19 cellular contexts compared by ENCODE assay signal in genomic region chr3:141123677-141124410, GRCh38.
"Had no signal": no experiment of that assay in that cellular context is flagged by ENCODE, and none has a peak within 500 bp of the region (broad histone marks: within the 10 kb centered on the region; RNA-seq: fewer than 3 reads in every experiment).

No MANE protein-coding gene starts in this region.

- DNase-seq: activated CD4-positive, alpha-beta memory T cell treated with anti-CD3 and anti-CD28 coated beads for 36 hours; activated CD4-positive, alpha-beta T cell treated with anti-CD3 and anti-CD28 coated beads for 36 hours; activated naive CD8-positive, alpha-beta T cell treated with anti-CD3 and anti-CD28 coated beads for 36 hours; activated T-cell treated with anti-CD3 and anti-CD28 coated beads for 4 hours; amniotic stem cell; colonic mucosa; left colon; mammary epithelial cell; ovary; retina; SK-N-SH had no signal

- ATAC-seq: activated CD4-positive, alpha-beta T cell treated with anti-CD3 and anti-CD28 coated beads for 36 hours; left colon; WTC11 had no signal

- H3K4me3 Mint-ChIP-seq: activated CD4-positive, alpha-beta memory T cell treated with anti-CD3 and anti-CD28 coated beads for 36 hours; activated CD4-positive, alpha-beta T cell treated with anti-CD3 and anti-CD28 coated beads for 36 hours; activated naive CD8-positive, alpha-beta T cell treated with anti-CD3 and anti-CD28 coated beads for 36 hours; activated T-helper 1 cell treated with anti-CD3 and anti-CD28 coated beads, Interleukin-12 subunit alpha, Interleukin-12 subunit beta, Interleukin-2, Interleukin-4 antibody, amounts not matched to agents 30 ng/mL and 10 ng/mL and 1 ng/mL, durations not matched to agents 14 hours and 24 hours and 36 hours; central memory CD8-positive, alpha-beta T cell; stimulated activated naive CD8-positive, alpha-beta T cell treated with anti-CD3 and anti-CD28 coated beads, Interleukin-15, Interleukin-2, amounts not matched to agents 100 ng/mL and 50 ng/mL, for 24 hours; T-helper 2 cell treated with Interferon-gamma antibody and Interleukin-4, amounts not matched to agents 5 μg/mL and 100 μg/mL, for 36 hours; WTC11 had no signal

- H3K27ac Mint-ChIP-seq: activated CD4-positive, alpha-beta memory T cell treated with anti-CD3 and anti-CD28 coated beads for 36 hours; activated CD4-positive, alpha-beta T cell treated with anti-CD3 and anti-CD28 coated beads for 36 hours; activated naive CD8-positive, alpha-beta T cell treated with anti-CD3 and anti-CD28 coated beads for 36 hours; activated T-helper 1 cell treated with anti-CD3 and anti-CD28 coated beads, Interleukin-12 subunit alpha, Interleukin-12 subunit beta, Interleukin-2, Interleukin-4 antibody, amounts not matched to agents 30 ng/mL and 10 ng/mL and 1 ng/mL, durations not matched to agents 14 hours and 24 hours and 36 hours; stimulated activated naive CD8-positive, alpha-beta T cell treated with anti-CD3 and anti-CD28 coated beads, Interleukin-15, Interleukin-2, amounts not matched to agents 100 ng/mL and 50 ng/mL, for 24 hours; T-helper 2 cell treated with Interferon-gamma antibody and Interleukin-4, amounts not matched to agents 5 μg/mL and 100 μg/mL, for 36 hours; WTC11 had no signal

- H3K4me3 ChIP-seq: colonic mucosa, hepatocyte, ovary, skin epidermis, tibial nerve had no signal

- H3K9ac ChIP-seq: SK-N-SH had no signal

- H3K9me3 Mint-ChIP-seq: activated CD4-positive, alpha-beta memory T cell treated with anti-CD3 and anti-CD28 coated beads for 36 hours; activated naive CD8-positive, alpha-beta T cell treated with anti-CD3 and anti-CD28 coated beads for 36 hours; activated T-helper 1 cell treated with anti-CD3 and anti-CD28 coated beads, Interleukin-12 subunit alpha, Interleukin-12 subunit beta, Interleukin-2, Interleukin-4 antibody, amounts not matched to agents 30 ng/mL and 10 ng/mL and 1 ng/mL, durations not matched to agents 14 hours and 24 hours and 36 hours; central memory CD8-positive, alpha-beta T cell; T-helper 2 cell treated with Interferon-gamma antibody and Interleukin-4, amounts not matched to agents 5 μg/mL and 100 μg/mL, for 36 hours had no signal

- H3K4me1 Mint-ChIP-seq: activated CD4-positive, alpha-beta T cell treated with anti-CD3 and anti-CD28 coated beads for 36 hours; activated naive CD8-positive, alpha-beta T cell treated with anti-CD3 and anti-CD28 coated beads for 36 hours; central memory CD8-positive, alpha-beta T cell; WTC11 had no signal

- H3K27me3 ChIP-seq: colonic mucosa, hepatocyte, ovary, tibial nerve had no signal

- H3K36me3 Mint-ChIP-seq: activated CD4-positive, alpha-beta memory T cell treated with anti-CD3 and anti-CD28 coated beads for 36 hours; activated naive CD8-positive, alpha-beta T cell treated with anti-CD3 and anti-CD28 coated beads for 36 hours; WTC11 had no signal

- H3K27ac ChIP-seq: colonic mucosa, hepatocyte, ovary, skin epidermis, tibial nerve had no signal

- H3K4me1 ChIP-seq: colonic mucosa, tibial nerve had no signal

- H3K9me3 ChIP-seq: colonic mucosa, ovary, SK-N-SH had no signal

- H3K36me3 ChIP-seq: colonic mucosa, ovary, tibial nerve had no signal
